In the genomic region with DNA sequence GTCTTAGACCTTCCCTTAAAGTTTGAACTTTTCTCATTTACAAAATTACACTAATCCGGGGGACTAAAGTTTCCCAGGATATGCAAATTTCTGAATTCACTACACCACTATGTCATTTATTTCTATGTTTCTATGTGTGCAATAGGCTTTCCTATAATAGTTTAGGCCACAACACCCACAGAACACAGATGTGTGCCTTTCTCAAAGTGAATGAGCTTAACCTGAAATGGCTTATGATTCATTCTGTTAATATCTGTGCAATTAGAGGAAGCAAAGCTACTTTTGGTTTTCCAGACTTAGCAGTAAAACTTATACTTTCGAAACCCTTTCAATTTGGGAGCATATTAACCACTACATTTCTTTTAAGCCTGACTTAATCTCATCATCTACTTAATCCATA, we compare ENCODE assay signal across 20 cellular contexts.
"Had no signal": no experiment of that assay in that cellular context is flagged by ENCODE, and none has a peak within 500 bp of the region (broad histone marks: within the 10 kb centered on the region; RNA-seq: fewer than 3 reads in every experiment).

No MANE protein-coding gene starts in this region.

- H3K4me1 Mint-ChIP-seq: activated CD4-positive, alpha-beta T cell treated with anti-CD3 and anti-CD28 coated beads, Interleukin-2, amount 10 ng/mL, durations not matched to agents 24 days and 14 days; naive thymus-derived CD8-positive, alpha-beta T cell; stimulated activated effector memory CD8-positive, alpha-beta T cell treated with anti-CD3 and anti-CD28 coated beads, Interleukin-12 subunit alpha, Interleukin-12 subunit beta, amount 100 ng/mL, for 72 hours had no signal

- H3K4me3 Mint-ChIP-seq: activated CD4-positive, alpha-beta T cell treated with anti-CD3 and anti-CD28 coated beads, Interleukin-2, amount 10 ng/mL, durations not matched to agents 24 days and 14 days; activated CD8-positive, alpha-beta T cell treated with anti-CD3 and anti-CD28 coated beads, Interleukin-2, amount 10 ng/mL, durations not matched to agents 7 days and 5 days; activated naive CD4-positive, alpha-beta T cell treated with anti-CD3 and anti-CD28 coated beads for 36 hours; activated T-cell treated with anti-CD3 and anti-CD28 coated beads, Interleukin-2, amount 50 U/mL, for 4 hours; dendritic cell treated with granulocyte-macrophage colony-stimulating factor and Interleukin-4, amounts not matched to agents 40 ng/mL and 50 ng/mL, for 4 days; effector memory CD8-positive, alpha-beta T cell; naive thymus-derived CD8-positive, alpha-beta T cell; stimulated activated effector memory CD8-positive, alpha-beta T cell treated with anti-CD3 and anti-CD28 coated beads, Interleukin-12 subunit alpha, Interleukin-12 subunit beta, amount 100 ng/mL, for 72 hours had no signal

- H3K27ac Mint-ChIP-seq: activated CD4-positive, alpha-beta T cell treated with anti-CD3 and anti-CD28 coated beads, Interleukin-2, amount 10 ng/mL, durations not matched to agents 24 days and 14 days; activated CD8-positive, alpha-beta T cell treated with anti-CD3 and anti-CD28 coated beads, Interleukin-2, amount 10 ng/mL, durations not matched to agents 7 days and 5 days; activated naive CD4-positive, alpha-beta T cell treated with anti-CD3 and anti-CD28 coated beads for 36 hours; dendritic cell treated with granulocyte-macrophage colony-stimulating factor and Interleukin-4, amounts not matched to agents 40 ng/mL and 50 ng/mL, for 4 days; effector memory CD8-positive, alpha-beta T cell; naive thymus-derived CD8-positive, alpha-beta T cell; stimulated activated effector memory CD8-positive, alpha-beta T cell treated with anti-CD3 and anti-CD28 coated beads, Interleukin-12 subunit alpha, Interleukin-12 subunit beta, amount 100 ng/mL, for 72 hours had no signal

- H3K9me3 Mint-ChIP-seq: activated CD4-positive, alpha-beta T cell treated with anti-CD3 and anti-CD28 coated beads, Interleukin-2, amount 10 ng/mL, durations not matched to agents 24 days and 14 days had no signal

- H3K27me3 Mint-ChIP-seq: activated CD4-positive, alpha-beta T cell treated with anti-CD3 and anti-CD28 coated beads, Interleukin-2, amount 10 ng/mL, durations not matched to agents 24 days and 14 days; dendritic cell treated with granulocyte-macrophage colony-stimulating factor and Interleukin-4, amounts not matched to agents 40 ng/mL and 50 ng/mL, for 4 days; effector memory CD8-positive, alpha-beta T cell; naive thymus-derived CD8-positive, alpha-beta T cell had no signal

- H3K36me3 Mint-ChIP-seq: stimulated activated effector memory CD8-positive, alpha-beta T cell treated with anti-CD3 and anti-CD28 coated beads, Interleukin-12 subunit alpha, Interleukin-12 subunit beta, amount 100 ng/mL, for 72 hours had no signal

- DNase-seq: activated CD4-positive, alpha-beta T cell treated with anti-CD3 and anti-CD28 coated beads, Interleukin-2, amount 10 ng/mL, durations not matched to agents 24 days and 14 days; activated CD8-positive, alpha-beta memory T cell treated with anti-CD3 and anti-CD28 coated beads, Interleukin-2, amount 50 U/mL, for 4 hours; activated CD8-positive, alpha-beta T cell treated with anti-CD3 and anti-CD28 coated beads, Interleukin-2, amount 10 ng/mL, durations not matched to agents 7 days and 5 days; activated naive CD4-positive, alpha-beta T cell treated with anti-CD3 and anti-CD28 coated beads for 36 hours; activated T-cell treated with anti-CD3 and anti-CD28 coated beads, Interleukin-2, amount 50 U/mL, for 4 hours; aorta; cerebellar nuclear complex; effector memory CD8-positive, alpha-beta T cell; islet precursor cell; lower lobe of right lung; naive thymus-derived CD8-positive, alpha-beta T cell; ovary; stimulated activated CD4-positive, alpha-beta T cell treated with anti-CD3 and anti-CD28 coated beads, Interleukin-4, amount 100 ng/mL, for 24 hours; stomach; T-helper 9 cell; testis; upper lobe of left lung had no signal

- ATAC-seq: activated CD8-positive, alpha-beta T cell treated with anti-CD3 and anti-CD28 coated beads, Interleukin-2, amount 10 ng/mL, durations not matched to agents 7 days and 5 days; activated T-cell treated with anti-CD3 and anti-CD28 coated beads, Interleukin-2, amount 50 U/mL, for 4 hours; effector memory CD8-positive, alpha-beta T cell; lower lobe of right lung; naive thymus-derived CD8-positive, alpha-beta T cell; sciatic nerve; stimulated activated effector memory CD8-positive, alpha-beta T cell treated with anti-CD3 and anti-CD28 coated beads, Interleukin-12 subunit alpha, Interleukin-12 subunit beta, amount 100 ng/mL, for 72 hours had no signal
